In genomic region chr10:58508316-58508715, GRCh38 we compare ENCODE assay signal across 21 cellular contexts. TPM values are rescaled to one million over a fixed set of nuclear protein-coding genes. Genes with fewer than 3 reads are reported as not detected.
DNase-seq lines count a peak whose midpoint lies in the region; ATAC-seq and TF ChIP-seq lines count a peak whose summit lies in the region.
"Had no signal": no experiment of that assay in that cellular context is flagged by ENCODE, and none has a peak within 500 bp of the region (broad histone marks: within the 10 kb centered on the region; RNA-seq: fewer than 3 reads in every experiment).

No MANE protein-coding gene starts in this region.

- ATAC-seq in RWPE2 (ENCODE audit: low read depth), result peak; percentile 35; the same call in 2 of the 3 replicates
- ATAC-seq in activated CD4-positive, CD25-positive, alpha-beta regulatory T cell treated with anti-CD3 and anti-CD28 coated beads, Interleukin-2, amount 50 U/mL, for 24 hours, result no peak
- no peak for ATAC-seq in lower lobe of right lung
- no peak for ATAC-seq in HG03175 (IDR thresholded peaks at IDR 0.05; ENCODE audit: unreplicated experiment)
- ATAC-seq: T-helper 17 cell had no signal

- H3K27me3 ChIP-seq in RWPE2 (ENCODE audit: insufficient read depth, poor library complexity, severe bottlenecking), result no peaks in the 10 kb centered on the region
- peaks cover 13% of the 10 kb centered on the region for H3K27me3 ChIP-seq in lower lobe of right lung (ENCODE audit: low read depth)
- H3K27me3 ChIP-seq in SJCRH30, result 0 out of 2 replicates have a peak, but pooled peaks cover 2% of the 10 kb centered on the region
- H3K27me3 ChIP-seq: esophagus muscularis mucosa had no signal

- H3K4me3 ChIP-seq in RWPE2 (ENCODE audit: severe bottlenecking) (no peak overlapping the region), lower lobe of right lung (no peak overlapping the region), SJCRH30 (no peak overlapping the region)
- H3K4me3 ChIP-seq: esophagus muscularis mucosa, PC-9, upper lobe of left lung had no signal

- peak overlapping the region; percentile 22 for H3K27ac ChIP-seq in RWPE2 (ENCODE audit: poor library complexity, severe bottlenecking)
- no peak overlapping the region for H3K27ac ChIP-seq in lower lobe of right lung
- H3K27ac ChIP-seq in SJCRH30, result no peak overlapping the region
- H3K27ac ChIP-seq: esophagus muscularis mucosa, PC-9, upper lobe of left lung, WERI-Rb-1 had no signal

- peak; percentile 75 for DNase-seq in ELR (ENCODE audit: low read depth)
- no peak for DNase-seq in RWPE2 (ENCODE audit: low spot score)
- peak; percentile 96 for DNase-seq in fibroblast of peridontal ligament (ENCODE audit: extremely low read depth)
- peak; percentile 76 for DNase-seq in renal cortical epithelial cell (ENCODE audit: low read depth)
- DNase-seq in lower lobe of right lung, result no peak
- DNase-seq in SJCRH30, result no peak
- DNase-seq: activated CD4-positive, alpha-beta T cell treated with anti-CD3 and anti-CD28 coated beads, Interleukin-2, amount 50 U/mL, for 4 hours; activated gamma-delta T cell; effector CD8-positive, alpha-beta T cell; kidney; NCI-H1694; NCI-H345; occipital lobe; PC-9; stimulated activated CD4-positive, alpha-beta T cell treated with anti-CD3 and anti-CD28 coated beads, Interleukin-12 subunit alpha, Interleukin-12 subunit beta, amount 100 ng/mL, for 4 hours; T-helper 17 cell; upper lobe of left lung; WERI-Rb-1 had no signal

- TF ChIP-seq CTCF in RWPE2 (IDR thresholded peaks at IDR 0.05; ENCODE audit: poor library complexity, severe bottlenecking) (no peak), lower lobe of right lung (IDR thresholded peaks at IDR 0.05) (no peak)

- intact Hi-C loops in lower lobe of right lung (cut with DNase I), result no loop called here

- no peaks in the 10 kb centered on the region for H3K4me1 ChIP-seq in RWPE2 (ENCODE audit: insufficient read depth, poor library complexity, severe bottlenecking)
- peaks cover 7% of the 10 kb centered on the region for H3K4me1 ChIP-seq in lower lobe of right lung
- no peaks in the 10 kb centered on the region for H3K4me1 ChIP-seq in SJCRH30

- H3K36me3 ChIP-seq in RWPE2 (ENCODE audit: low read depth) (no peaks in the 10 kb centered on the region), lower lobe of right lung (no peaks in the 10 kb centered on the region), SJCRH30 (no peaks in the 10 kb centered on the region)
- H3K36me3 ChIP-seq: esophagus muscularis mucosa, upper lobe of left lung had no signal

- H3K9me3 ChIP-seq in RWPE2 (ENCODE audit: severe bottlenecking) (no peaks in the 10 kb centered on the region), lower lobe of right lung (no peaks in the 10 kb centered on the region), SJCRH30 (replicated peaks) (no peaks in the 10 kb centered on the region)
- H3K9me3 ChIP-seq: esophagus muscularis mucosa, upper lobe of left lung had no signal

RNA-seq across cellular contexts. Expression of gene BICC1, which starts 4.4 kb away (rescaled TPM):
- total RNA-seq in renal cortical epithelial cell (248 and 609 TPM in 2 replicates), lower lobe of right lung (11.0 TPM)
- 13.0 and 15.1 TPM in 2 replicates for total RNA-seq in SJCRH30 (2014; rRNA removed; shearing (Covaris generic))
- total RNA-seq: PC-9, T-helper 17 cell had no signal

Comparison
In these comparisons a context has a peak if more than half of its experiments do, and no peak if none do; other contexts are left out.
1. DNase-seq: peak in ELR (single experiment), fibroblast of peridontal ligament (single experiment) and renal cortical epithelial cell (single experiment); none in RWPE2 (single experiment), lower lobe of right lung (single experiment) and SJCRH30 (0 of 2).
2. RNA of gene BICC1, which starts 4.4 kb away (total RNA-seq): 248 to 609 TPM in renal cortical epithelial cell; 13.0 to 15.1 TPM in SJCRH30 and 11.0 TPM in lower lobe of right lung (single experiment); every median in the first group is over 10 times any median in the second.